ENCODE assay signal across 10 cellular contexts in the genomic region with DNA sequence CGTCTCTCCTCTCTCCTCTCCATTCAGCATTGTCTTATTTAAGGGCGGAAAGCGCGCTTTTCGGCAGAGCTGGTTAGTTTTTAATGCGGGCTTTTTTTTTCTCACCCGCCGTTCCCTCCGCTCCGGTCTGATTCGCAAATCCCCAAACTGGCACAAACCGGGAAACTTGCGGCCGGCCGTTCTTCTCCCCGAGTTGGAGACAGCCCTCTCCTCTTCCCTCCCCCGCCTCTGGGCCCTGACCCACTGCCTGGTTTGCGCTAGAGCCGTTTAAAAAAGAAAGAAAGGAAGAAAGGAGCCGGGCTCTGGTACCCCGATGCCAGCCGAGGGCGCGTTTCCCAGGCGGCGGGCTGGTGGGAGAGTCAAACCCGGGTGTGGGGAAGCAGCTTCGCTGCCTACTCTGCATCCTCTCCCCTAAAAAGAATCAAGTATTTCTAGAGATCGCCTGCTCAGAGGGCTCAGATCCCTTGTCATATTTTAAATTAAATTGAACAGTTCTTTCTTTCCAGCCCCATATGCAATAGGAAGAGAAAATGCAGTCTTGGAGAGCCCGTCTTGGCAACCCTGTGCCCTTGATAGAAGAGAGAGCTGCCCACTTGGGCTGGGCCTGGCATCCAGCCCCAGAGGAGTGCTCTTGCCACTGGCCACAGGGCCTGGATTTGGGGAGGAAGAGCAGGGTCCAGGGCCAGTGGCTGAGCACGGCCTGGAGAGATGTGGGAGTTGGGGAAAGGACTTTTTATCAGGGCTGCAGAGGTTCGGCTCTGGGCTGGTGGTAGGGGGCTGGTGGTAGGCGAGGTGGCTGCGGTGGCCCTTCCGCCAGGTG. TPM values are rescaled to one million over a fixed set of nuclear protein-coding genes. Genes with fewer than 3 reads are reported as not detected.
DNase-seq lines count a peak whose midpoint lies in the region.
"Had no signal": no experiment of that assay in that cellular context is flagged by ENCODE, and none has a peak within 500 bp of the region (broad histone marks: within the 10 kb centered on the region; RNA-seq: fewer than 3 reads in every experiment).

No MANE protein-coding gene starts in this region.

- H3K4me3 ChIP-seq in stomach smooth muscle (ENCODE audit: low read length in 2 of 2): peak overlapping the region; percentile 31 to 55

- DNase-seq in DMS53 (lab: John Stamatoyannopoulos, UW) (peak; percentile 24), DMS53 treated with DMSO at 0.1 percent for 48 hours (lab: John Stamatoyannopoulos, UW; ENCODE audit: unreplicated experiment) (no peak), amygdala (lab: John Stamatoyannopoulos, UW) (peak in 45 of 56 donors; percentile 25 to 79 (median 58)), iPS-NIHi7 (ENCODE audit: extremely low spot score) (peak; percentile 46), NCI-H82 treated with DMSO at 0.1 percent for 48 hours (lab: John Stamatoyannopoulos, UW; ENCODE audit: unreplicated experiment) (no peak), HK-2 (ENCODE audit: unreplicated experiment) (no peak), posterior vena cava (ENCODE audit: low spot score) (no peak)
- DNase-seq: activated naive CD4-positive, alpha-beta T cell treated with Interleukin-2 at 50 U/mL for 16 hours; NCI-H226 had no signal

- peaks cover 89% of the 10 kb centered on the region for H3K4me1 ChIP-seq in stomach smooth muscle (ENCODE audit: control insufficient read depth, insufficient read depth, low read length)

- H3K27me3 ChIP-seq in stomach smooth muscle (ENCODE audit: control insufficient read depth in 1 of 2, insufficient read depth in 2 of 2, low read length in 2 of 2): no peaks in the 10 kb centered on the region

- H3K9ac ChIP-seq in stomach smooth muscle (ENCODE audit: low read length in 2 of 2): peak overlapping the region; percentile 20 to 21

- H3K27ac ChIP-seq in stomach smooth muscle (ENCODE audit: low read length): peak overlapping the region; percentile 55

- H3K9me3 ChIP-seq in stomach smooth muscle (ENCODE audit: control insufficient read depth in 2 of 2, low read length in 2 of 2): no peaks in the 10 kb centered on the region

- H3K36me3 ChIP-seq in stomach smooth muscle (ENCODE audit: control insufficient read depth in 2 of 2, insufficient read depth in 2 of 2, low read length in 2 of 2): no peaks in the 10 kb centered on the region

- intact Hi-C loops in posterior vena cava (cut with DNase I): loop anchor here in 1 of 2 donors (10.0 kb wide), 1 partner anchor 80 kb away; no protein-coding TSS in a partner anchor

RNA-seq across cellular contexts. Expression of a gene that starts 19.0 kb away (rescaled TPM):
- total RNA-seq in posterior vena cava: 100 to 1,000 TPM; 242 to 327 TPM

RNA-seq across cellular contexts. Expression of a gene that starts 44.9 kb away (rescaled TPM):
- total RNA-seq in posterior vena cava: not detected

RNA-seq across cellular contexts. Expression of a gene that starts 57.3 kb away (rescaled TPM):
- total RNA-seq in posterior vena cava: 10 to 100 TPM; 18.1 to 20.7 TPM

Comparison
In these comparisons a context has a peak if more than half of its experiments do, and no peak if none do; other contexts are left out.
1. DNase-seq: peak in DMS53 (single experiment), amygdala (45 of 56) and iPS-NIHi7 (single experiment); none in DMS53 treated with DMSO at 0.1 percent for 48 hours (single experiment), NCI-H82 treated with DMSO at 0.1 percent for 48 hours (single experiment), HK-2 (single experiment) and posterior vena cava (single experiment).